ENCODE assay signal across 15 cellular contexts in the genomic region with DNA sequence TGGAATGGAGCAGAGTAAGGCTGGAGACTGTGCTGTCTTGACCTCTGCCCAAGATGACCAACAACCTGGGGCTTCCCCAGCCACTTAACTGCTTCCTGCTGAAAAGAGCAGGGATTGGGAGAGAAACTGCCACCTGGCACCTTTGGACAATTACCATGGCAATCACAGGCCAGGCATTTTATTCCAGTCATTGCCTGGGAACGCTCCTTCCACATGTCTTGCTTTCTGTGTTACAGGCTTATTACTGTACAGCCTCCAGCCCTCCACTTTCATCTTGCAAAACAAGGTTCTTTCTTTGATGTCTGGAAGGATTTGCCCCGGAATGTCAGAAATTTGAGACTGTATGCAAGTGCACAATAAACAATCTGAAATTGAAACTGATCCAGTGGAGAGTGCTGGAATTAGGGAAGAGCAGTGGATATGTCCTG. TPM values are rescaled to one million over a fixed set of nuclear protein-coding genes. Genes with fewer than 3 reads are reported as not detected.
DNase-seq lines count a peak whose midpoint lies in the region; ATAC-seq and TF ChIP-seq lines count a peak whose summit lies in the region.
"Had no signal": no experiment of that assay in that cellular context is flagged by ENCODE, and none has a peak within 500 bp of the region (broad histone marks: within the 10 kb centered on the region; RNA-seq: fewer than 3 reads in every experiment).

No MANE protein-coding gene starts in this region.

- H3K4me1 ChIP-seq in HCT116 (ENCODE audit: control insufficient read depth in 1 of 2, insufficient read depth in 2 of 2, low read length in 2 of 2) (peaks cover 19 to 23% of the 10 kb centered on the region in 2 experiments), gastrocnemius medialis (no peaks in the 10 kb centered on the region)
- H3K4me1 ChIP-seq: upper lobe of left lung had no signal

- BruUV-seq in HCT116 (replicated peaks; lab: Mats Ljungman, UMichigan), result no TSS peak

- no peak for TF ChIP-seq CTCF in HCT116 (IDR thresholded peaks at IDR 0.05 in 2 of 3, conservative IDR thresholded peaks at IDR 0.05 in 1 of 3; ENCODE audit: borderline replicate concordance in 1 of 3, insufficient read depth in 1 of 3, low read depth in 2 of 3, low read length in 2 of 3)
- TF ChIP-seq CTCF in astrocyte of the spinal cord (IDR thresholded peaks at IDR 0.05; ENCODE audit: low read depth, low read length), result no peak
- TF ChIP-seq CTCF in gastrocnemius medialis (IDR thresholded peaks at IDR 0.05 in 4 of 5, conservative IDR thresholded peaks at IDR 0.05 in 1 of 5), result no peak

- no peaks in the 10 kb centered on the region for H3K9me3 ChIP-seq in HCT116 (ENCODE audit: control insufficient read depth in 1 of 2, insufficient read depth in 1 of 2, low read depth in 1 of 2, low read length in 2 of 2)
- H3K9me3 ChIP-seq in gastrocnemius medialis, result no peaks in the 10 kb centered on the region
- H3K9me3 ChIP-seq: upper lobe of left lung had no signal

- H2AFZ ChIP-seq in HCT116 (ENCODE audit: low read depth, low read length, poor library complexity, severe bottlenecking), result no peak overlapping the region

- RAD21 ChIA-PET in HCT116 (lab: Charles Lee; ENCODE audit: low non-redundant PET in 1 of 2, low total read pairs in 2 of 2, uncharacterized antibody in 2 of 2, unreplicated experiment in 2 of 2), result no interaction called here

- intact Hi-C loops in HCT116 (cut with micrococcal nuclease), result no loop called here
- intact Hi-C loops in gastrocnemius medialis (cut with DNase I; ENCODE audit: low total_unique reads), result no loop called here

- peak overlapping the region; percentile 50 for H3K4me2 ChIP-seq in HCT116 (ENCODE audit: low read length)

- no peaks in the 10 kb centered on the region for H4K20me1 ChIP-seq in HCT116 (ENCODE audit: insufficient read depth)

- TF ChIP-seq POLR2A in HCT116 (IDR thresholded peaks at IDR 0.05; ENCODE audit: borderline replicate concordance, extremely low read depth, insufficient read depth, insufficient read length), result no peak
- no peak for TF ChIP-seq POLR2A in gastrocnemius medialis (IDR thresholded peaks at IDR 0.05)

- POLR2A ChIA-PET in HCT116 (lab: Charles Lee), result no interaction called here

- no peak for TF ChIP-seq RAD21 in HCT116 (IDR thresholded peaks at IDR 0.05; ENCODE audit: low read depth)

- H3K36me3 ChIP-seq in HCT116 (ENCODE audit: control insufficient read depth in 1 of 2, insufficient read depth in 2 of 2, low read length in 2 of 2) (no peaks in the 10 kb centered on the region), gastrocnemius medialis (no peaks in the 10 kb centered on the region)
- H3K36me3 ChIP-seq: brain microvascular endothelial cell, upper lobe of left lung had no signal

- H3K9ac ChIP-seq in HCT116 (ENCODE audit: low read length), result peak overlapping the region; percentile 18; the same call in 1 of the 2 replicates

- in situ Hi-C loops in astrocyte of the spinal cord (cut with HindIII; ENCODE audit: low sequenced_read_pairs) (no loop called here), gastrocnemius medialis (cut with MboI; ENCODE audit: low sequenced_read_pairs in 4 of 4) (no loop called here)

- peak; percentile 78 for DNase-seq in A172 (ENCODE audit: low spot score)
- DNase-seq in HCT116 (ENCODE audit: low read depth, low spot score), result no peak
- peak; percentile 28 for DNase-seq in astrocyte of the spinal cord (ENCODE audit: low read depth, low spot score)
- DNase-seq in kidney glomerular epithelial cell (lab: John Stamatoyannopoulos, UW), result peak; percentile 20
- no peak for DNase-seq in hepatic stellate cell (ENCODE audit: low spot score)
- no peak for DNase-seq in gastrocnemius medialis
- DNase-seq in HUDEP-2 (lab: John Stamatoyannopoulos, UW; ENCODE audit: unreplicated experiment in 76 of 76), result no peak
- DNase-seq: activated CD4-positive, alpha-beta T cell treated with anti-CD3 and anti-CD28 coated beads for 1 hour; brain microvascular endothelial cell; NCI-H1092; NCI-H748 treated with DMSO at 0.1 percent for 48 hours; upper lobe of left lung had no signal

- no peaks in the 10 kb centered on the region for H3K9me2 ChIP-seq in HCT116 (ENCODE audit: insufficient read depth)

- CTCF ChIA-PET in HCT116 (lab: Charles Lee), result no interaction called here

- H3K4me3 ChIP-seq in HCT116 (replicated peaks in 1 of 2; ENCODE audit: low read depth in 1 of 2, low read length in 2 of 2) (0 out of 4 replicates have a peak overlapping the region, but pooled peaks of 1 of the 2 experiments have one; percentile 3), astrocyte of the spinal cord (ENCODE audit: low read depth, low read length) (no peak overlapping the region), gastrocnemius medialis (no peak overlapping the region)
- H3K4me3 ChIP-seq: upper lobe of left lung had no signal

- H3K79me2 ChIP-seq in HCT116 (ENCODE audit: insufficient read depth, low read length), result no peaks in the 10 kb centered on the region

- H3K27me3 ChIP-seq in HCT116 (ENCODE audit: insufficient read depth, low read length) (no peaks in the 10 kb centered on the region), gastrocnemius medialis (no peaks in the 10 kb centered on the region)
- H3K27me3 ChIP-seq: brain microvascular endothelial cell, upper lobe of left lung had no signal

- ATAC-seq in HCT116, result peak; percentile 65
- no peak for ATAC-seq in HG03457 (IDR thresholded peaks at IDR 0.05; ENCODE audit: unreplicated experiment)
- ATAC-seq in gastrocnemius medialis, result no peak
- ATAC-seq: natural killer cell treated with Interleukin-12 subunit alpha and Interleukin-12 subunit beta and Interleukin-15 and Interleukin-18, amount 100 ng/mL, for 72 hours had no signal

- H3K27ac ChIP-seq in HCT116 (ENCODE audit: low read depth, low read length), result 0 out of 2 replicates have a peak overlapping the region, but pooled peaks have one; percentile 12
- no peak overlapping the region for H3K27ac ChIP-seq in gastrocnemius medialis
- H3K27ac ChIP-seq: brain microvascular endothelial cell, epithelial cell of prostate, upper lobe of left lung had no signal

TF ChIP-seq in HCT116, 20 proteins besides CTCF, POLR2A, EP300 and RAD21:
- TF ChIP-seq, protein P1, sequence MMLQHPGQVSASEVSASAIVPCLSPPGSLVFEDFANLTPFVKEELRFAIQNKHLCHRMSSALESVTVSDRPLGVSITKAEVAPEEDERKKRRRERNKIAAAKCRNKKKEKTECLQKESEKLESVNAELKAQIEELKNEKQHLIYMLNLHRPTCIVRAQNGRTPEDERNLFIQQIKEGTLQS (IDR thresholded peaks at IDR 0.05), result no peak
- TF ChIP-seq TCF7L2 (IDR thresholded peaks at IDR 0.05; ENCODE audit: borderline replicate concordance, extremely low read depth, insufficient read depth, insufficient read length), result peak; percentile 64

RNA-seq across cellular contexts. Expression of a gene that starts 2.8 kb away (rescaled TPM):
- not detected in 2 replicates for total RNA-seq in A172 (2014; rRNA removed; shearing (Covaris generic))
- total RNA-seq in HCT116 (2021; ENCODE audit: unreplicated experiment) (not detected), gastrocnemius medialis (under 1 TPM in 1 of 4 donors, not detected in 3; 0.51 TPM)
- 0.09 TPM in 1 of 2 replicates, not detected in the other for polyA plus RNA-seq in HCT116 (2012)
- total RNA-seq: natural killer cell treated with Interleukin-12 subunit alpha and Interleukin-12 subunit beta and Interleukin-15 and Interleukin-18, amount 100 ng/mL, for 72 hours had no signal

RNA-seq across cellular contexts. Expression of a gene that starts 18.2 kb away (rescaled TPM):
- total RNA-seq in A172 (2014; rRNA removed; shearing (Covaris generic)), result 0.22 and 1.3 TPM in 2 replicates
- total RNA-seq in HCT116 (2021; ENCODE audit: unreplicated experiment), result 123 TPM
- polyA plus RNA-seq in HCT116 (2012), result 142 and 165 TPM in 2 replicates
- total RNA-seq in gastrocnemius medialis, result 1 to 10 TPM in 2 of 4 donors, under 1 TPM in 1, not detected in 1; 0.42 to 5.0 (median 1.0) TPM

RNA-seq across cellular contexts. Expression of a gene that starts 18.4 kb away (rescaled TPM):
- total RNA-seq in A172 (2014; rRNA removed; shearing (Covaris generic)), result 36.8 and 63.8 TPM in 2 replicates
- total RNA-seq in HCT116 (2021; ENCODE audit: unreplicated experiment) (36.1 TPM), gastrocnemius medialis (10 to 100 TPM in 2 of 4 donors, 1 to 10 TPM in 2; 5.3 to 25.0 (median 11.4) TPM)
- polyA plus RNA-seq in HCT116 (2012), result 37.1 and 40.5 TPM in 2 replicates

RNA-seq across cellular contexts. Expression of a gene that starts 18.8 kb away (rescaled TPM):
- total RNA-seq in A172 (2014; rRNA removed; shearing (Covaris generic)), result 24.6 and 36.2 TPM in 2 replicates
- total RNA-seq in HCT116 (2021; ENCODE audit: unreplicated experiment) (29.1 TPM), gastrocnemius medialis (10 to 100 TPM; 11.4 to 18.9 (median 14.7) TPM)
- 36.0 and 37.7 TPM in 2 replicates for polyA plus RNA-seq in HCT116 (2012)

RNA-seq across cellular contexts. Expression of a gene that starts 48.4 kb away (rescaled TPM):
- 0.22 and 1.4 TPM in 2 replicates for total RNA-seq in A172 (2014; rRNA removed; shearing (Covaris generic))
- total RNA-seq in HCT116 (2021; ENCODE audit: unreplicated experiment) (6.0 TPM), gastrocnemius medialis (not detected)
- 4.2 and 4.5 TPM in 2 replicates for polyA plus RNA-seq in HCT116 (2012)
- total RNA-seq: natural killer cell treated with Interleukin-12 subunit alpha and Interleukin-12 subunit beta and Interleukin-15 and Interleukin-18, amount 100 ng/mL, for 72 hours had no signal

Comparison
In these comparisons a context has a peak if more than half of its experiments do, and no peak if none do; other contexts are left out.
1. DNase-seq: peak in A172 (single experiment), astrocyte of the spinal cord (single experiment) and kidney glomerular epithelial cell (single experiment); none in HCT116 (single experiment), hepatic stellate cell (single experiment), gastrocnemius medialis (0 of 2) and HUDEP-2 (0 of 76).
2. RNA of a gene that starts 18.2 kb away (total RNA-seq): 123 TPM in HCT116 (single experiment); 0.22 to 1.3 TPM in A172 and 0.42 to 5.0 TPM in gastrocnemius medialis; every median in the first group is over 10 times any median in the second.